Comparison of ENCODE assay signal across 19 cellular contexts in the genomic region with DNA sequence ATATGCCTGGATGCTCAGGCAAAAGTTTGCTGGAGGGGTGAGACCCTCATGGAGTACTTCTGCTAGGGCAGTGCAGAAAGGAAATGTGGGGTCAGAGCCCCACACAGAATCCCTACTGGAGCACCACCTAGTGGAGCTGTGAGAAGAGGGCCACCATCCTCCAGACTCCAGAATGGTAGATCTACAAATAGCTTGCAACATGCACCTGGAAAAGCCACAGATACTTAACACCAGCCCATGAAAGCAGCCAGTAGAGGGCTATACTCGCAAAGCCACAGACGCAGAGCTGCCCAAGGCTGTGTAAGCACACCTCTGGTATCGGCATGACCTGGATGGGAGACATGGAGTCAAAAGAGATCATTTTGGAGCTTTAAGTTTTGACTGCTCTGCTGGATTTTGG.
DNase-seq lines count a peak whose midpoint lies in the region; ATAC-seq, FAIRE-seq and TF ChIP-seq lines count a peak whose summit lies in the region.
"Had no signal": no experiment of that assay in that cellular context is flagged by ENCODE, and none has a peak within 500 bp of the region (broad histone marks: within the 10 kb centered on the region; RNA-seq: fewer than 3 reads in every experiment).

No MANE protein-coding gene starts in this region.

- FAIRE-seq in HepG2 (lab: Jason Lieb, UNC): peak; percentile 80
- FAIRE-seq: D721Med, frontal cortex, TTC549 had no signal

- POLR2A ChIA-PET in HepG2 (lab: Yijun Ruan, JAX): no interaction called here

- H2BK12ac ChIP-seq in mesenchymal stem cell (ENCODE audit: low read length in 2 of 2): no peak overlapping the region

- H3K36me3 ChIP-seq in HepG2 (replicated peaks in 1 of 2; ENCODE audit: control insufficient read depth in 1 of 2, insufficient read depth in 2 of 2, low read length in 2 of 2): no peaks in the 10 kb centered on the region
- no peaks in the 10 kb centered on the region for H3K36me3 ChIP-seq in right lobe of liver
- no peaks in the 10 kb centered on the region for H3K36me3 ChIP-seq in Loucy (ENCODE audit: insufficient read depth, low read length)
- H3K36me3 ChIP-seq in mesenchymal stem cell (ENCODE audit: control insufficient read depth in 1 of 2, insufficient read depth in 2 of 2, low read depth in 1 of 2, low read length in 2 of 2): no peaks in the 10 kb centered on the region

- peak; percentile 53; the same call in 1 of the 2 replicates for TF ChIP-seq RAD21 in HepG2 (CRISPR knock-in tag; IDR thresholded peaks at IDR 0.05)

- H3K4me3 ChIP-seq in HepG2 (replicated peaks in 1 of 3; ENCODE audit: insufficient read depth in 1 of 3, low read depth in 2 of 3, low read length in 3 of 3): no peak overlapping the region
- H3K4me3 ChIP-seq in right lobe of liver: no peak overlapping the region
- no peak overlapping the region for H3K4me3 ChIP-seq in Loucy (ENCODE audit: low read length, poor library complexity, severe bottlenecking)
- no peak overlapping the region for H3K4me3 ChIP-seq in choroid plexus epithelial cell (ENCODE audit: low read depth, low read length)
- H3K4me3 ChIP-seq in mesenchymal stem cell (ENCODE audit: insufficient read depth in 1 of 2, low read depth in 1 of 2, low read length in 2 of 2): no peak overlapping the region
- H3K4me3 ChIP-seq: SK-N-MC had no signal

- no peak for TF ChIP-seq EP300 in HepG2 (IDR thresholded peaks at IDR 0.05; ENCODE audit: low read depth in 2 of 2, low read length in 2 of 2)
- no peak for TF ChIP-seq EP300 in HepG2 (CRISPR knock-in tag; IDR thresholded peaks at IDR 0.05; ENCODE audit: borderline replicate concordance)

- ATAC-seq in HepG2 (peak; percentile 100), right lobe of liver (no peak), GM19467 (IDR thresholded peaks at IDR 0.05; ENCODE audit: unreplicated experiment) (no peak)
- ATAC-seq: stimulated activated naive CD8-positive, alpha-beta T cell treated with anti-CD3 and anti-CD28 coated beads, Interleukin-15, Interleukin-2, amounts not matched to agents 100 U/mL and 50 U/mL, for 24 hours had no signal

- H3K9ac ChIP-seq in HepG2 (ENCODE audit: insufficient read depth, low read depth, low read length) (no peak overlapping the region), Loucy (ENCODE audit: low read depth, low read length, poor library complexity, severe bottlenecking) (no peak overlapping the region), mesenchymal stem cell (ENCODE audit: low read length) (no peak overlapping the region)

- H2BK120ac ChIP-seq in mesenchymal stem cell (ENCODE audit: low read depth, low read length): no peak overlapping the region

- in situ Hi-C loops in HepG2 (cut with HindIII; ENCODE audit: extremely low pct_ligation_motif_present, low pct_unique_long_range_greater_than_20kb): no loop called here

- no peak overlapping the region for H4K8ac ChIP-seq in mesenchymal stem cell (ENCODE audit: low read length)

- no peak overlapping the region for H3K23ac ChIP-seq in mesenchymal stem cell (ENCODE audit: low read length in 2 of 2)

- H2BK5ac ChIP-seq in mesenchymal stem cell (ENCODE audit: low read depth, low read length, poor library complexity, severe bottlenecking): no peak overlapping the region

- peak overlapping the region; percentile 6; the same call in 1 of the 2 replicates for H3K4me2 ChIP-seq in HepG2 (ENCODE audit: low read depth, low read length)
- H3K4me2 ChIP-seq in Loucy (ENCODE audit: low read depth, low read length, poor library complexity, severe bottlenecking): no peak overlapping the region
- no peak overlapping the region for H3K4me2 ChIP-seq in mesenchymal stem cell (ENCODE audit: low read length, poor library complexity, severe bottlenecking)

- H3K9me3 ChIP-seq in HepG2 (ENCODE audit: low read length): no peaks in the 10 kb centered on the region
- H3K9me3 ChIP-seq in right lobe of liver: no peaks in the 10 kb centered on the region
- no peaks in the 10 kb centered on the region for H3K9me3 ChIP-seq in Loucy (ENCODE audit: insufficient read depth, low read depth, low read length)
- no peaks in the 10 kb centered on the region for H3K9me3 ChIP-seq in mesenchymal stem cell (ENCODE audit: control insufficient read depth, low read length)

- no peaks in the 10 kb centered on the region for H3K79me1 ChIP-seq in mesenchymal stem cell (replicated peaks; ENCODE audit: low read length, poor library complexity, severe bottlenecking)

- no peak overlapping the region for H2AFZ ChIP-seq in HepG2 (ENCODE audit: low read length)
- H2AFZ ChIP-seq in Loucy (ENCODE audit: low read length): no peak overlapping the region
- H2AFZ ChIP-seq in mesenchymal stem cell (ENCODE audit: low read depth, low read length): no peak overlapping the region

- H4K20me1 ChIP-seq in HepG2 (ENCODE audit: insufficient read depth, low read length) (no peaks in the 10 kb centered on the region), Loucy (ENCODE audit: insufficient read depth, low read length, poor library complexity, severe bottlenecking) (no peaks in the 10 kb centered on the region)

- no peak overlapping the region for H2BK15ac ChIP-seq in mesenchymal stem cell (ENCODE audit: low read depth, poor library complexity, severe bottlenecking)

- H3K4me1 ChIP-seq in HepG2 (ENCODE audit: insufficient read depth, low read length) (0 out of 2 replicates have a peak, but pooled peaks cover 7% of the 10 kb centered on the region), right lobe of liver (no peaks in the 10 kb centered on the region), Loucy (ENCODE audit: insufficient read depth, low read length, poor library complexity, severe bottlenecking) (no peaks in the 10 kb centered on the region), mesenchymal stem cell (ENCODE audit: control insufficient read depth, insufficient read depth, low read depth, low read length) (no peaks in the 10 kb centered on the region)

- WGBS in HepG2 (ENCODE audit: low lambda C conversion rate): 0% methylated on average over 3 of the region's 3 CpGs
- 40% methylated on average over 1 of the region's 3 CpGs for WGBS in right lobe of liver (ENCODE audit: insufficient coverage, low coverage, low lambda C conversion rate, missing lambda C conversion rate)
- WGBS in mesenchymal stem cell: 87% methylated on average over 3 of the region's 3 CpGs

- H3K79me2 ChIP-seq in HepG2 (ENCODE audit: insufficient read depth, low read length) (no peaks in the 10 kb centered on the region), Loucy (ENCODE audit: insufficient read depth, low read length) (no peaks in the 10 kb centered on the region)

- H2AK5ac ChIP-seq in mesenchymal stem cell (ENCODE audit: low read length, severe bottlenecking): no peak overlapping the region

- H3K14ac ChIP-seq in mesenchymal stem cell (ENCODE audit: low read length in 2 of 2): no peak overlapping the region

- BruUV-seq in HepG2 (replicated peaks; lab: Mats Ljungman, UMichigan): no TSS peak

- H3K27ac ChIP-seq in HepG2 (ENCODE audit: extremely low read length, insufficient read depth, low read length) (no peak overlapping the region), right lobe of liver (no peak overlapping the region), mesenchymal stem cell (ENCODE audit: low read length, poor library complexity, severe bottlenecking) (no peak overlapping the region)
- H3K27ac ChIP-seq: SK-N-MC had no signal

- CTCF ChIA-PET in HepG2 (lab: Yijun Ruan, JAX; ENCODE audit: low intra/inter-chr PET ratio, low total read pairs): no interaction called here

- TF ChIP-seq POLR2A in HepG2 (IDR thresholded peaks at IDR 0.05; ENCODE audit: insufficient read depth in 1 of 2, low read depth in 2 of 2, low read length in 2 of 2) (no peak), right lobe of liver (IDR thresholded peaks at IDR 0.05) (no peak)

- intact Hi-C loops in HepG2 (cut with micrococcal nuclease; ENCODE audit: unreplicated experiment) (loop anchor here (1.0 kb wide), 1 partner anchor 135 kb away; no protein-coding TSS in a partner anchor), right lobe of liver (cut with DNase I) (no loop called here)

- no peak overlapping the region for H3K4ac ChIP-seq in mesenchymal stem cell (ENCODE audit: low read depth in 1 of 2, low read length in 2 of 2)

- H3K27me3 ChIP-seq in HepG2 (ENCODE audit: control insufficient read depth in 1 of 2, insufficient read depth in 2 of 2, low read length in 2 of 2) (no peaks in the 10 kb centered on the region), right lobe of liver (no peaks in the 10 kb centered on the region), Loucy (ENCODE audit: insufficient read depth, low read length, poor library complexity, severe bottlenecking) (no peaks in the 10 kb centered on the region), mesenchymal stem cell (ENCODE audit: control insufficient read depth in 1 of 2, insufficient read depth in 1 of 2, low read length in 2 of 2) (no peaks in the 10 kb centered on the region)

- H3F3A ChIP-seq in Loucy (ENCODE audit: low read depth): no peaks in the 10 kb centered on the region

- DNase-seq in HepG2 (ENCODE audit: low spot score) (peak; percentile 73), right lobe of liver (no peak), choroid plexus epithelial cell (ENCODE audit: low read depth) (no peak), mesenchymal stem cell (no peak), dedifferentiated amniotic fluid mesenchymal stem cell (ENCODE audit: extremely low spot score) (no peak), hypothalamus (lab: John Stamatoyannopoulos, UW) (no peak)
- DNase-seq: activated CD4-positive, alpha-beta T cell treated with anti-CD3 and anti-CD28 coated beads, Interleukin-2, amount 50 U/mL, for 48 hours; activated naive CD8-positive, alpha-beta T cell treated with anti-CD3 and anti-CD28 coated beads for 36 hours; activated T-cell treated with anti-CD3 and anti-CD28 coated beads, Interleukin-2, amount 50 U/mL, for 24 hours; central memory CD4-positive, alpha-beta T cell; NCI-H1105 treated with DMSO at 0.1 percent for 48 hours; stimulated activated CD4-positive, alpha-beta T cell treated with anti-CD3 and anti-CD28 coated beads, Interleukin-12 subunit alpha, Interleukin-12 subunit beta, amount 100 ng/mL, for 4 hours; stimulated activated naive CD8-positive, alpha-beta T cell treated with anti-CD3 and anti-CD28 coated beads, Interleukin-15, Interleukin-2, amounts not matched to agents 100 U/mL and 50 U/mL, for 24 hours had no signal

- H3K9me2 ChIP-seq in Loucy (replicated peaks; ENCODE audit: low read depth, low read length): no peaks in the 10 kb centered on the region

- no peak overlapping the region for H3K18ac ChIP-seq in mesenchymal stem cell (ENCODE audit: low read depth in 1 of 2, low read length in 2 of 2)

- TF ChIP-seq CTCF in HepG2 (CRISPR knock-in tag; IDR thresholded peaks at IDR 0.05) (peak; percentile 67), right lobe of liver (IDR thresholded peaks at IDR 0.05) (no peak), Loucy (conservative IDR thresholded peaks at IDR 0.05; ENCODE audit: low read length) (peak; percentile 49), choroid plexus epithelial cell (conservative IDR thresholded peaks at IDR 0.05; ENCODE audit: low read depth, low read length) (peak; percentile 4)

- no peak overlapping the region for H4K91ac ChIP-seq in mesenchymal stem cell (ENCODE audit: low read length)

Comparison
In these comparisons a context has a peak if more than half of its experiments do, and no peak if none do; other contexts are left out.
1. CTCF ChIP-seq: peak in HepG2 (single experiment), Loucy (single experiment) and choroid plexus epithelial cell (single experiment); none in right lobe of liver (0 of 4).